In genomic region chr4:128861856-128862518, GRCh38 we compare ENCODE assay signal across 9 cellular contexts. TPM values are rescaled to one million over a fixed set of nuclear protein-coding genes. Genes with fewer than 3 reads are reported as not detected.
DNase-seq lines count a peak whose midpoint lies in the region; ATAC-seq lines count a peak whose summit lies in the region.
"Had no signal": no experiment of that assay in that cellular context is flagged by ENCODE, and none has a peak within 500 bp of the region (broad histone marks: within the 10 kb centered on the region; RNA-seq: fewer than 3 reads in every experiment).

No MANE protein-coding gene starts in this region.

- H3K4me1 Mint-ChIP-seq in activated naive CD4-positive, alpha-beta T cell treated with anti-CD3 and anti-CD28 coated beads for 36 hours (ENCODE audit: low read depth) = peaks cover 48% of the 10 kb centered on the region
- peaks cover 38% of the 10 kb centered on the region for H3K4me1 Mint-ChIP-seq in T-helper 2 cell treated with Interferon-gamma antibody and Interleukin-4, amounts not matched to agents 5 μg/mL and 100 μg/mL, for 36 hours (ENCODE audit: low read depth)
- peaks cover 40 to 60% of the 10 kb centered on the region in 2 donors for H3K4me1 Mint-ChIP-seq in stimulated activated naive B cell treated with anti-CD40 and anti-IgM and Interleukin-4, amounts not matched to agents 10 μg/mL and 1 μg/mL and 100 μg/mL, for 72 hours

- peaks cover 57% of the 10 kb centered on the region for H3K36me3 Mint-ChIP-seq in activated naive CD4-positive, alpha-beta T cell treated with anti-CD3 and anti-CD28 coated beads for 36 hours (ENCODE audit: low read depth)
- peaks cover 75% of the 10 kb centered on the region for H3K36me3 Mint-ChIP-seq in T-helper 2 cell treated with Interferon-gamma antibody and Interleukin-4, amounts not matched to agents 5 μg/mL and 100 μg/mL, for 36 hours (ENCODE audit: low read depth)
- H3K36me3 Mint-ChIP-seq in stimulated activated naive B cell treated with anti-CD40 and anti-IgM and Interleukin-4, amounts not matched to agents 10 μg/mL and 1 μg/mL and 100 μg/mL, for 72 hours = peaks cover 36 to 67% of the 10 kb centered on the region in 2 donors

- DNase-seq in activated naive CD4-positive, alpha-beta T cell treated with anti-CD3 and anti-CD28 coated beads for 36 hours = peak; percentile 30
- DNase-seq in activated naive CD4-positive, alpha-beta T cell (lab: John Stamatoyannopoulos, UW) = no peak
- DNase-seq in T-helper 2 cell treated with Interferon-gamma antibody and Interleukin-4, amounts not matched to agents 5 μg/mL and 100 μg/mL, for 36 hours (ENCODE audit: low spot score) = no peak
- no peak for DNase-seq in stimulated activated naive B cell treated with anti-CD40 and anti-IgM and Interleukin-4, amounts not matched to agents 10 μg/mL and 1 μg/mL and 100 μg/mL, for 72 hours
- DNase-seq in NCI-H510A (lab: John Stamatoyannopoulos, UW) (no peak), H4 (ENCODE audit: low spot score) (no peak), pons (ENCODE audit: low spot score) (no peak)
- DNase-seq: psoas muscle had no signal

- no peaks in the 10 kb centered on the region for H3K27me3 Mint-ChIP-seq in activated naive CD4-positive, alpha-beta T cell treated with anti-CD3 and anti-CD28 coated beads for 36 hours (ENCODE audit: low read depth)
- H3K27me3 Mint-ChIP-seq in T-helper 2 cell treated with Interferon-gamma antibody and Interleukin-4, amounts not matched to agents 5 μg/mL and 100 μg/mL, for 36 hours (ENCODE audit: low read depth) = no peaks in the 10 kb centered on the region
- H3K27me3 Mint-ChIP-seq in stimulated activated naive B cell treated with anti-CD40 and anti-IgM and Interleukin-4, amounts not matched to agents 10 μg/mL and 1 μg/mL and 100 μg/mL, for 72 hours = no peaks in the 10 kb centered on the region

- CTCF ChIA-PET in activated naive CD4-positive, alpha-beta T cell treated with anti-CD3 and anti-CD28 coated beads for 36 hours (lab: Charles Lee) = interaction anchor here (0.6 to 2.3 kb wide), 11 partner anchors 8 to 670 kb away, joined by 3 to 12 read pairs (median 3); no protein-coding TSS in a partner anchor

- H3K4me3 Mint-ChIP-seq in activated naive CD4-positive, alpha-beta T cell treated with anti-CD3 and anti-CD28 coated beads for 36 hours = no peak overlapping the region
- peak overlapping the region; percentile 39 for H3K4me3 Mint-ChIP-seq in T-helper 2 cell treated with Interferon-gamma antibody and Interleukin-4, amounts not matched to agents 5 μg/mL and 100 μg/mL, for 36 hours
- peak overlapping the region; percentile 2 to 23 for H3K4me3 Mint-ChIP-seq in stimulated activated naive B cell treated with anti-CD40 and anti-IgM and Interleukin-4, amounts not matched to agents 10 μg/mL and 1 μg/mL and 100 μg/mL, for 72 hours

- no peaks in the 10 kb centered on the region for H3K9me3 Mint-ChIP-seq in activated naive CD4-positive, alpha-beta T cell treated with anti-CD3 and anti-CD28 coated beads for 36 hours
- no peaks in the 10 kb centered on the region for H3K9me3 Mint-ChIP-seq in T-helper 2 cell treated with Interferon-gamma antibody and Interleukin-4, amounts not matched to agents 5 μg/mL and 100 μg/mL, for 36 hours
- no peaks in the 10 kb centered on the region for H3K9me3 Mint-ChIP-seq in stimulated activated naive B cell treated with anti-CD40 and anti-IgM and Interleukin-4, amounts not matched to agents 10 μg/mL and 1 μg/mL and 100 μg/mL, for 72 hours

- intact Hi-C loops in activated naive CD4-positive, alpha-beta T cell treated with anti-CD3 and anti-CD28 coated beads for 36 hours (cut with micrococcal nuclease) = loop anchor here (1.0 to 2.0 kb wide), 4 partner anchors 8 to 575 kb away; partner anchors contain the start of genes PGRMC2 and SCLT1

- peak; percentile 15 for ATAC-seq in HG02798 (IDR thresholded peaks at IDR 0.05; ENCODE audit: poor library complexity, unreplicated experiment)
- ATAC-seq in stimulated activated naive B cell treated with anti-CD40 and anti-IgM and Interleukin-4, amounts not matched to agents 10 μg/mL and 1 μg/mL and 100 μg/mL, for 72 hours (replicated peaks) = peak; percentile 41 to 52
- ATAC-seq: psoas muscle had no signal

- H3K27ac Mint-ChIP-seq in activated naive CD4-positive, alpha-beta T cell treated with anti-CD3 and anti-CD28 coated beads for 36 hours = peak overlapping the region; percentile 62
- peak overlapping the region; percentile 23 for H3K27ac Mint-ChIP-seq in T-helper 2 cell treated with Interferon-gamma antibody and Interleukin-4, amounts not matched to agents 5 μg/mL and 100 μg/mL, for 36 hours
- peak overlapping the region; percentile 72 for H3K27ac Mint-ChIP-seq in stimulated activated naive B cell treated with anti-CD40 and anti-IgM and Interleukin-4, amounts not matched to agents 10 μg/mL and 1 μg/mL and 100 μg/mL, for 72 hours

RNA-seq across cellular contexts. Expression of gene JADE1, which starts 52.5 kb away (rescaled TPM):
- total RNA-seq in activated naive CD4-positive, alpha-beta T cell treated with anti-CD3 and anti-CD28 coated beads for 36 hours = 10 to 100 TPM; 35.8 to 38.2 TPM
- 12.8 and 16.8 TPM in 2 replicates for total RNA-seq in H4 (2014; rRNA removed; shearing (Covaris generic))
